1 cellular context compared by ENCODE assay signal in the genomic region with DNA sequence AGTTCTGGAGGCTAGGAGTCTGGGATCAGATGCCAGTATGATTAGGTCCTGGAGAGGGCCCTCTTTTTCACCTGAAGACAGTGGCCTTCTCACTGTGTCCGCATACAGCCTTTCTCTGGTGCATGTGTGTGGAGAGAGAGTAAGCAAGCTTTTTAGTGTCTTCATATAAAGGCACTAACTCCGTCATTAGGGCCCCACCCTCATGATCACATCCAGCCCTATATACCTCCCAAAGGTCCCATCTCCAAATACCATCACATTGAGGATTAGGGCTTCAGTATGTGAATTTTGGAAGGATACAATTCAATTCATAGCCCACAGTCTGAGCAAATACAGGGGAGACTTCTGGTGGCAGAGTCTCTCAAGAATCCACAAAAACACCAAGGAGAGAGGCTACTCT.
TF ChIP-seq lines count a peak whose summit lies in the region.

No MANE protein-coding gene starts in this region.

TF ChIP-seq in IMR-90, 13 proteins besides CTCF, POLR2A, EP300 and RAD21 (continued from another document):
- TF ChIP-seq MAZ (IDR thresholded peaks at IDR 0.05; ENCODE audit: borderline replicate concordance, low read depth, low read length) (no peak), NFE2L2 (IDR thresholded peaks at IDR 0.05; ENCODE audit: low read depth, low read length) (no peak), RCOR1 (IDR thresholded peaks at IDR 0.05; ENCODE audit: insufficient replicate concordance, low read length) (no peak), MAFK (IDR thresholded peaks at IDR 0.05; ENCODE audit: low read depth, low read length) (no peak), MXI1 (IDR thresholded peaks at IDR 0.05; ENCODE audit: borderline replicate concordance, low read depth, low read length) (no peak), BHLHE40 (IDR thresholded peaks at IDR 0.05; ENCODE audit: low read depth, low read length) (no peak)
TF ChIP-seq in IMR-90: peak in this region for 0.
